ENCODE assay signal across 8 cellular contexts in genomic region chr3:101643861-101644613, GRCh38. TPM values are rescaled to one million over a fixed set of nuclear protein-coding genes. Genes with fewer than 3 reads are reported as not detected.
A peak's percentile ranks its signal among the peaks of the same experiment; 100 is the strongest.
DNase-seq lines count a peak whose midpoint lies in the region; ATAC-seq lines count a peak whose summit lies in the region.

No MANE protein-coding gene starts in this region.

- H3K27me3 ChIP-seq in BLaER1 treated with 17β-estradiol and CSF1 and Interleukin-3, amounts not matched to agents 10 nM and 100 nM: no peaks in the 10 kb centered on the region

- peak overlapping the region; percentile 89 for H3K27ac Mint-ChIP-seq in activated T-cell treated with anti-CD3 and anti-CD28 coated beads, Interleukin-2, amount 50 U/mL, for 72 hours

- in situ Hi-C loops in KBM-7 (cut with MboI; ENCODE audit: low pct_unique_long_range_greater_than_20kb, low sequenced_read_pairs): no loop called here

- H3K27me3 Mint-ChIP-seq in activated T-cell treated with anti-CD3 and anti-CD28 coated beads, Interleukin-2, amount 50 U/mL, for 72 hours (ENCODE audit: low read depth): no peaks in the 10 kb centered on the region

- peaks cover 14 to 36% (median 23%) of the 10 kb centered on the region in 11 experiments for H3K36me3 ChIP-seq in BLaER1 treated with 17β-estradiol and CSF1 and Interleukin-3, amounts not matched to agents 10 nM and 100 nM

- no peaks in the 10 kb centered on the region for H3K9me3 Mint-ChIP-seq in activated T-cell treated with anti-CD3 and anti-CD28 coated beads, Interleukin-2, amount 50 U/mL, for 72 hours

- intact Hi-C loops in left colon (cut with DNase I, micrococcal nuclease): no loop called here

- no peaks in the 10 kb centered on the region for H4K20me1 ChIP-seq in BLaER1 treated with 17β-estradiol and CSF1 and Interleukin-3, amounts not matched to agents 10 nM and 100 nM

- peak overlapping the region; percentile 45 to 76 for H3K4me3 Mint-ChIP-seq in activated T-cell treated with anti-CD3 and anti-CD28 coated beads, Interleukin-2, amount 50 U/mL, for 72 hours

- peak overlapping the region in 8 of 11 experiments; percentile 0 to 76 (median 48); a peak in 13 of 22 replicates for H3K4me2 ChIP-seq in BLaER1 treated with 17β-estradiol and CSF1 and Interleukin-3, amounts not matched to agents 10 nM and 100 nM

- DNase-seq in KBM-7 (peak; percentile 92), left colon (no peak), DMS114 treated with DMSO at 0.1 percent for 48 hours (lab: John Stamatoyannopoulos, UW; ENCODE audit: unreplicated experiment) (no peak), islet precursor cell (no peak), ecto neural progenitor cell (ENCODE audit: low spot score) (no peak)
- peak; percentile 54 for DNase-seq in activated T-cell treated with anti-CD3 and anti-CD28 coated beads, Interleukin-2, amount 50 U/mL, for 72 hours

- H3K4me3 ChIP-seq in BLaER1 treated with 17β-estradiol and CSF1 and Interleukin-3, amounts not matched to agents 10 nM and 100 nM: no peak overlapping the region

- peak overlapping the region in 3 of 11 experiments; percentile 14 to 61 (median 61); a peak in 5 of 22 replicates for H3K27ac ChIP-seq in BLaER1 treated with 17β-estradiol and CSF1 and Interleukin-3, amounts not matched to agents 10 nM and 100 nM

- peaks cover 0 to 2% of the 10 kb centered on the region in 2 donors for H3K36me3 Mint-ChIP-seq in activated T-cell treated with anti-CD3 and anti-CD28 coated beads, Interleukin-2, amount 50 U/mL, for 72 hours (ENCODE audit: insufficient read depth in 2 of 2)

- H3K9me3 ChIP-seq in BLaER1 treated with 17β-estradiol and CSF1 and Interleukin-3, amounts not matched to agents 10 nM and 100 nM (replicated peaks in 1 of 11): no peaks in the 10 kb centered on the region

- peak; percentile 86 to 89 for ATAC-seq in activated T-cell treated with anti-CD3 and anti-CD28 coated beads, Interleukin-2, amount 50 U/mL, for 72 hours (replicated peaks in 1 of 2)
- peak; percentile 19 for ATAC-seq in left colon
- ATAC-seq in GM21723 (IDR thresholded peaks at IDR 0.05; ENCODE audit: unreplicated experiment): no peak

- H3K4me1 ChIP-seq in BLaER1 treated with 17β-estradiol and CSF1 and Interleukin-3, amounts not matched to agents 10 nM and 100 nM: peaks cover 0 to 30% (median 14%) of the 10 kb centered on the region in 10 experiments; a peak in 15 of 20 replicates

- H3K9ac ChIP-seq in BLaER1 treated with 17β-estradiol and CSF1 and Interleukin-3, amounts not matched to agents 10 nM and 100 nM: peak overlapping the region in 1 of 11 experiments; percentile 28; a peak in 1 of 22 replicates

- H3K4me1 Mint-ChIP-seq in activated T-cell treated with anti-CD3 and anti-CD28 coated beads, Interleukin-2, amount 50 U/mL, for 72 hours (ENCODE audit: low read depth): peaks cover 31% of the 10 kb centered on the region

RNA-seq across cellular contexts. Expression of gene ZBTB11, which starts 32.9 kb away (rescaled TPM):
- total RNA-seq in activated T-cell treated with anti-CD3 and anti-CD28 coated beads, Interleukin-2, amount 50 U/mL, for 72 hours: 10 to 100 TPM; 26.8 to 31.9 TPM
- 10 to 100 TPM; 11.5 to 13.2 TPM for total RNA-seq in left colon

RNA-seq across cellular contexts. Expression of gene RPL24, which starts 42.5 kb away (rescaled TPM):
- total RNA-seq in activated T-cell treated with anti-CD3 and anti-CD28 coated beads, Interleukin-2, amount 50 U/mL, for 72 hours: 1,000 to 10,000 TPM; 1,492 to 1,529 TPM
- 100 to 1,000 TPM; 718 to 735 TPM for total RNA-seq in left colon

Comparison
In these comparisons a context has a peak if more than half of its experiments do, and no peak if none do; other contexts are left out.
1. DNase-seq: peak in KBM-7 (single experiment) and activated T-cell treated with anti-CD3 and anti-CD28 coated beads, Interleukin-2, amount 50 U/mL, for 72 hours (2 of 2); none in left colon (0 of 2), DMS114 treated with DMSO at 0.1 percent for 48 hours (single experiment), islet precursor cell (single experiment) and ecto neural progenitor cell (single experiment).